In genomic region chr3:79314547-79314946, GRCh38 we compare ENCODE assay signal across 24 cellular contexts.
"Had no signal": no experiment of that assay in that cellular context is flagged by ENCODE, and none has a peak within 500 bp of the region (broad histone marks: within the 10 kb centered on the region; RNA-seq: fewer than 3 reads in every experiment).

No MANE protein-coding gene starts in this region.

- H3K27me3 Mint-ChIP-seq: activated naive CD8-positive, alpha-beta T cell treated with anti-CD3 and anti-CD28 coated beads for 36 hours; dendritic cell treated with granulocyte-macrophage colony-stimulating factor and Interleukin-4, amounts not matched to agents 40 ng/mL and 50 ng/mL, for 4 days; stimulated activated naive B cell treated with anti-CD40 and anti-IgM and Interleukin-4, amounts not matched to agents 10 μg/mL and 1 μg/mL and 100 μg/mL, for 72 hours had no signal

- ATAC-seq: left colon; stimulated activated naive B cell treated with anti-CD40 and anti-IgM and Interleukin-4, amounts not matched to agents 10 μg/mL and 1 μg/mL and 100 μg/mL, for 72 hours had no signal

- H3K9me3 ChIP-seq: sigmoid colon, spleen, tibial artery, uterus had no signal

- H3K36me3 Mint-ChIP-seq: activated naive CD8-positive, alpha-beta T cell treated with anti-CD3 and anti-CD28 coated beads for 36 hours; stimulated activated naive B cell treated with anti-CD40 and anti-IgM and Interleukin-4, amounts not matched to agents 10 μg/mL and 1 μg/mL and 100 μg/mL, for 72 hours had no signal

- H3K9me3 Mint-ChIP-seq: activated naive CD8-positive, alpha-beta T cell treated with anti-CD3 and anti-CD28 coated beads for 36 hours; activated T-helper 1 cell treated with anti-CD3 and anti-CD28 coated beads, Interleukin-12 subunit alpha, Interleukin-12 subunit beta, Interleukin-2, Interleukin-4 antibody, amounts not matched to agents 30 ng/mL and 10 ng/mL and 1 ng/mL, durations not matched to agents 14 hours and 24 hours and 36 hours; dendritic cell treated with granulocyte-macrophage colony-stimulating factor and Interleukin-4, amounts not matched to agents 40 ng/mL and 50 ng/mL, for 4 days; nephron progenitor cell had no signal

- H3K4me3 Mint-ChIP-seq: activated naive CD8-positive, alpha-beta T cell treated with anti-CD3 and anti-CD28 coated beads for 36 hours; activated T-helper 1 cell treated with anti-CD3 and anti-CD28 coated beads, Interleukin-12 subunit alpha, Interleukin-12 subunit beta, Interleukin-2, Interleukin-4 antibody, amounts not matched to agents 30 ng/mL and 10 ng/mL and 1 ng/mL, durations not matched to agents 14 hours and 24 hours and 36 hours; dendritic cell treated with granulocyte-macrophage colony-stimulating factor and Interleukin-4, amounts not matched to agents 40 ng/mL and 50 ng/mL, for 4 days; nephron progenitor cell; stimulated activated naive B cell treated with anti-CD40 and anti-IgM and Interleukin-4, amounts not matched to agents 10 μg/mL and 1 μg/mL and 100 μg/mL, for 72 hours had no signal

- H3K27ac ChIP-seq: cardiac muscle cell, spleen, tibial artery, uterus, VCaP had no signal

- H3K4me3 ChIP-seq: cardiac muscle cell, lung, sigmoid colon, spleen, tibial artery, uterus had no signal

- H3K4me1 ChIP-seq: sigmoid colon, spleen, tibial artery, uterus had no signal

- H3K4me1 Mint-ChIP-seq: activated naive CD8-positive, alpha-beta T cell treated with anti-CD3 and anti-CD28 coated beads for 36 hours; stimulated activated naive B cell treated with anti-CD40 and anti-IgM and Interleukin-4, amounts not matched to agents 10 μg/mL and 1 μg/mL and 100 μg/mL, for 72 hours had no signal

- H3K27me3 ChIP-seq: cardiac muscle cell, sigmoid colon, spleen, tibial artery, uterus had no signal

- DNase-seq: activated CD4-positive, alpha-beta T cell treated with anti-CD3 and anti-CD28 coated beads, Interleukin-2, amount 50 U/mL, for 4 hours; activated CD4-positive, CD25-positive, alpha-beta regulatory T cell treated with anti-CD3 and anti-CD28 coated beads, Interleukin-2, amount 50 U/mL, for 72 hours; activated naive CD8-positive, alpha-beta T cell treated with anti-CD3 and anti-CD28 coated beads for 36 hours; amniotic stem cell; effector CD8-positive, alpha-beta T cell; foreskin melanocyte; glutamatergic neuron; hypothalamus; islet precursor cell; left colon; nephron progenitor cell; nucleus accumbens; sigmoid colon; spleen; stimulated activated naive B cell treated with anti-CD40 and anti-IgM and Interleukin-4, amounts not matched to agents 10 μg/mL and 1 μg/mL and 100 μg/mL, for 72 hours; T-helper 1 cell; T1000; tibial artery; uterus had no signal

- H3K36me3 ChIP-seq: cardiac muscle cell, sigmoid colon, spleen, tibial artery, uterus had no signal
